Comparison of ENCODE assay signal across 2 cellular contexts in genomic region chr12:54356951-54357356, GRCh38.
TF ChIP-seq lines count a peak whose summit lies in the region.

No MANE protein-coding gene starts in this region.

TF ChIP-seq in H1, 55 proteins besides CTCF, POLR2A, EP300 and RAD21:
- TF ChIP-seq, protein P1, sequence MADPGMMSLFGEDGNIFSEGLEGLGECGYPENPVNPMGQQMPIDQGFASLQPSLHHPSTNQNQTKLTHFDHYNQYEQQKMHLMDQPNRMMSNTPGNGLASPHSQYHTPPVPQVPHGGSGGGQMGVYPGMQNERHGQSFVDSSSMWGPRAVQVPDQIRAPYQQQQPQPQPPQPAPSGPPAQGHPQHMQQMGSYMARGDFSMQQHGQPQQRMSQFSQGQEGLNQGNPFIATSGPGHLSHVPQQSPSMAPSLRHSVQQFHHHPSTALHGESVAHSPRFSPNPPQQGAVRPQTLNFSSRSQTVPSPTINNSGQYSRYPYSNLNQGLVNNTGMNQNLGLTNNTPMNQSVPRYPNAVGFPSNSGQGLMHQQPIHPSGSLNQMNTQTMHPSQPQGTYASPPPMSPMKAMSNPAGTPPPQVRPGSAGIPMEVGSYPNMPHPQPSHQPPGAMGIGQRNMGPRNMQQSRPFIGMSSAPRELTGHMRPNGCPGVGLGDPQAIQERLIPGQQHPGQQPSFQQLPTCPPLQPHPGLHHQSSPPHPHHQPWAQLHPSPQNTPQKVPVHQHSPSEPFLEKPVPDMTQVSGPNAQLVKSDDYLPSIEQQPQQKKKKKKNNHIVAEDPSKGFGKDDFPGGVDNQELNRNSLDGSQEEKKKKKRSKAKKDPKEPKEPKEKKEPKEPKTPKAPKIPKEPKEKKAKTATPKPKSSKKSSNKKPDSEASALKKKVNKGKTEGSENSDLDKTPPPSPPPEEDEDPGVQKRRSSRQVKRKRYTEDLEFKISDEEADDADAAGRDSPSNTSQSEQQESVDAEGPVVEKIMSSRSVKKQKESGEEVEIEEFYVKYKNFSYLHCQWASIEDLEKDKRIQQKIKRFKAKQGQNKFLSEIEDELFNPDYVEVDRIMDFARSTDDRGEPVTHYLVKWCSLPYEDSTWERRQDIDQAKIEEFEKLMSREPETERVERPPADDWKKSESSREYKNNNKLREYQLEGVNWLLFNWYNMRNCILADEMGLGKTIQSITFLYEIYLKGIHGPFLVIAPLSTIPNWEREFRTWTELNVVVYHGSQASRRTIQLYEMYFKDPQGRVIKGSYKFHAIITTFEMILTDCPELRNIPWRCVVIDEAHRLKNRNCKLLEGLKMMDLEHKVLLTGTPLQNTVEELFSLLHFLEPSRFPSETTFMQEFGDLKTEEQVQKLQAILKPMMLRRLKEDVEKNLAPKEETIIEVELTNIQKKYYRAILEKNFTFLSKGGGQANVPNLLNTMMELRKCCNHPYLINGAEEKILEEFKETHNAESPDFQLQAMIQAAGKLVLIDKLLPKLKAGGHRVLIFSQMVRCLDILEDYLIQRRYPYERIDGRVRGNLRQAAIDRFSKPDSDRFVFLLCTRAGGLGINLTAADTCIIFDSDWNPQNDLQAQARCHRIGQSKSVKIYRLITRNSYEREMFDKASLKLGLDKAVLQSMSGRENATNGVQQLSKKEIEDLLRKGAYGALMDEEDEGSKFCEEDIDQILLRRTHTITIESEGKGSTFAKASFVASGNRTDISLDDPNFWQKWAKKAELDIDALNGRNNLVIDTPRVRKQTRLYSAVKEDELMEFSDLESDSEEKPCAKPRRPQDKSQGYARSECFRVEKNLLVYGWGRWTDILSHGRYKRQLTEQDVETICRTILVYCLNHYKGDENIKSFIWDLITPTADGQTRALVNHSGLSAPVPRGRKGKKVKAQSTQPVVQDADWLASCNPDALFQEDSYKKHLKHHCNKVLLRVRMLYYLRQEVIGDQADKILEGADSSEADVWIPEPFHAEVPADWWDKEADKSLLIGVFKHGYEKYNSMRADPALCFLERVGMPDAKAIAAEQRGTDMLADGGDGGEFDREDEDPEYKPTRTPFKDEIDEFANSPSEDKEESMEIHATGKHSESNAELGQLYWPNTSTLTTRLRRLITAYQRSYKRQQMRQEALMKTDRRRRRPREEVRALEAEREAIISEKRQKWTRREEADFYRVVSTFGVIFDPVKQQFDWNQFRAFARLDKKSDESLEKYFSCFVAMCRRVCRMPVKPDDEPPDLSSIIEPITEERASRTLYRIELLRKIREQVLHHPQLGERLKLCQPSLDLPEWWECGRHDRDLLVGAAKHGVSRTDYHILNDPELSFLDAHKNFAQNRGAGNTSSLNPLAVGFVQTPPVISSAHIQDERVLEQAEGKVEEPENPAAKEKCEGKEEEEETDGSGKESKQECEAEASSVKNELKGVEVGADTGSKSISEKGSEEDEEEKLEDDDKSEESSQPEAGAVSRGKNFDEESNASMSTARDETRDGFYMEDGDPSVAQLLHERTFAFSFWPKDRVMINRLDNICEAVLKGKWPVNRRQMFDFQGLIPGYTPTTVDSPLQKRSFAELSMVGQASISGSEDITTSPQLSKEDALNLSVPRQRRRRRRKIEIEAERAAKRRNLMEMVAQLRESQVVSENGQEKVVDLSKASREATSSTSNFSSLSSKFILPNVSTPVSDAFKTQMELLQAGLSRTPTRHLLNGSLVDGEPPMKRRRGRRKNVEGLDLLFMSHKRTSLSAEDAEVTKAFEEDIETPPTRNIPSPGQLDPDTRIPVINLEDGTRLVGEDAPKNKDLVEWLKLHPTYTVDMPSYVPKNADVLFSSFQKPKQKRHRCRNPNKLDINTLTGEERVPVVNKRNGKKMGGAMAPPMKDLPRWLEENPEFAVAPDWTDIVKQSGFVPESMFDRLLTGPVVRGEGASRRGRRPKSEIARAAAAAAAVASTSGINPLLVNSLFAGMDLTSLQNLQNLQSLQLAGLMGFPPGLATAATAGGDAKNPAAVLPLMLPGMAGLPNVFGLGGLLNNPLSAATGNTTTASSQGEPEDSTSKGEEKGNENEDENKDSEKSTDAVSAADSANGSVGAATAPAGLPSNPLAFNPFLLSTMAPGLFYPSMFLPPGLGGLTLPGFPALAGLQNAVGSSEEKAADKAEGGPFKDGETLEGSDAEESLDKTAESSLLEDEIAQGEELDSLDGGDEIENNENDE (IDR thresholded peaks at IDR 0.05; ENCODE audit: insufficient replicate concordance, low read length): no peak
- TF ChIP-seq TAF7 (optimal IDR thresholded peaks at IDR 0.05; ENCODE audit: borderline replicate concordance, low read depth, low read length) (no peak), SUZ12 (IDR thresholded peaks at IDR 0.05; ENCODE audit: low read length) (no peak), JUND (IDR thresholded peaks at IDR 0.05; ENCODE audit: low read length) (no peak), BACH1 (IDR thresholded peaks at IDR 0.05; ENCODE audit: low read length) (no peak)

TF ChIP-seq in GM12891, 5 proteins besides CTCF, POLR2A, EP300 and RAD21:
- no peak for TF ChIP-seq POLR2AphosphoS5 (IDR thresholded peaks at IDR 0.05; ENCODE audit: low read depth, low read length)
- TF ChIP-seq PAX5 (IDR thresholded peaks at IDR 0.05; ENCODE audit: insufficient read depth, low read length, severe bottlenecking): no peak
- no peak for TF ChIP-seq POU2F2 (IDR thresholded peaks at IDR 0.05; ENCODE audit: low read depth, low read length)
- no peak for TF ChIP-seq TAF1 (IDR thresholded peaks at IDR 0.05; ENCODE audit: low read depth, low read length)
- no peak for TF ChIP-seq SPI1 (IDR thresholded peaks at IDR 0.05; ENCODE audit: low read depth, low read length)
